Comparison of ENCODE assay signal across 1 cellular context in the genomic region with DNA sequence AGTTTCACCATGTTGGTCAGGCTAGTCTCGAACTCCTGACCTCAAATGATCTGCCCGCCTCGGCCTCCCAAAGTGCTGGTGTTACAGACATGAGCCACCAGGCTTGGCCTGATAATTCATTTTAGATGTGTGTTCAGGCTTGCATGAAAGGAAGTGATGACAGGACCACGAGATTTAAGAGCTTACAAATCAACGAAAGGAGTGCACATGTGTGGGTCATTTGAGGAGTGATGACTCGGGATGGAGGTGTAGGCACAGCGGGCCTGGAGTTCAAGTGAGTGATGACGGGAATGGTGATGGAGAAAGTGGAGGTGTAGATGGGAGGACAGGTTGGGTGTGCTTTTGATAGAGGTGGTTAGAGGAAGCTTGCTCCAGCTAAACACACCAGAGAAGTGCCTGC.
A peak's percentile ranks its signal among the peaks of the same experiment; 100 is the strongest.
TF ChIP-seq lines count a peak whose summit lies in the region.

No MANE protein-coding gene starts in this region.

TF ChIP-seq in K562, 482 proteins besides CTCF, POLR2A, EP300 and RAD21 (continued from another document):
- TF ChIP-seq, protein P1, sequence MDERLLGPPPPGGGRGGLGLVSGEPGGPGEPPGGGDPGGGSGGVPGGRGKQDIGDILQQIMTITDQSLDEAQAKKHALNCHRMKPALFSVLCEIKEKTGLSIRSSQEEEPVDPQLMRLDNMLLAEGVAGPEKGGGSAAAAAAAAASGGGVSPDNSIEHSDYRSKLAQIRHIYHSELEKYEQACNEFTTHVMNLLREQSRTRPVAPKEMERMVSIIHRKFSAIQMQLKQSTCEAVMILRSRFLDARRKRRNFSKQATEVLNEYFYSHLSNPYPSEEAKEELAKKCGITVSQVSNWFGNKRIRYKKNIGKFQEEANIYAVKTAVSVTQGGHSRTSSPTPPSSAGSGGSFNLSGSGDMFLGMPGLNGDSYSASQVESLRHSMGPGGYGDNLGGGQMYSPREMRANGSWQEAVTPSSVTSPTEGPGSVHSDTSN (CRISPR knock-in tag; IDR thresholded peaks at IDR 0.05; ENCODE audit: low read depth): no peak
- TF ChIP-seq, protein P1 (tag; conservative IDR thresholded peaks at IDR 0.05; ENCODE audit: low read depth): peak; percentile 93
- TF ChIP-seq ZNF589 (CRISPR knock-in tag; IDR thresholded peaks at IDR 0.05; ENCODE audit: low read depth) (no peak), CTBP1 (IDR thresholded peaks at IDR 0.05; ENCODE audit: borderline replicate concordance) (peak; percentile 60), PHB (CRISPR knock-in tag; IDR thresholded peaks at IDR 0.05) (no peak), GATA2 (CRISPR knock-in tag; IDR thresholded peaks at IDR 0.05) (no peak), ZNF124 (CRISPR knock-in tag; IDR thresholded peaks at IDR 0.05) (no peak), CBFB (CRISPR knock-in tag; IDR thresholded peaks at IDR 0.05) (no peak), SMAD2 (IDR thresholded peaks at IDR 0.05; ENCODE audit: low read depth, low read length) (no peak), MGA (IDR thresholded peaks at IDR 0.05) (peak; percentile 75), SRSF3 (IDR thresholded peaks at IDR 0.05; ENCODE audit: insufficient read depth, low read length) (no peak), CBFA2T3 (IDR thresholded peaks at IDR 0.05) (peak; percentile 39), MITF (IDR thresholded peaks at IDR 0.05) (no peak), NR2C2 (CRISPR knock-in tag; IDR thresholded peaks at IDR 0.05) (no peak), NR2C2 (tag; IDR thresholded peaks at IDR 0.05) (no peak), TAF9B (IDR thresholded peaks at IDR 0.05; ENCODE audit: partially characterized antibody) (no peak), LCOR (CRISPR knock-in tag; IDR thresholded peaks at IDR 0.05) (no peak), ETV5 (CRISPR knock-in tag; IDR thresholded peaks at IDR 0.05; ENCODE audit: low read depth) (no peak), SIN3B (IDR thresholded peaks at IDR 0.05; ENCODE audit: low read depth) (no peak), PKNOX1 (IDR thresholded peaks at IDR 0.05) (0 out of 2 replicates have a peak, but pooled peaks have one; percentile 13), KDM2B (CRISPR knock-in tag; IDR thresholded peaks at IDR 0.05) (no peak), CBX1 (IDR thresholded peaks at IDR 0.05; ENCODE audit: low read depth) (no peak), SUPT5H (IDR thresholded peaks at IDR 0.05) (peak; percentile 54), TAL1 (IDR thresholded peaks at IDR 0.05) (peak; percentile 19; the same call in 1 of the 2 replicates), MLLT1 (IDR thresholded peaks at IDR 0.05) (peak; percentile 38 to 43; a peak in 2 of 4 replicates), DPF2 (IDR thresholded peaks at IDR 0.05) (peak; percentile 19; the same call in 1 of the 2 replicates), ZNF77 (CRISPR knock-in tag; IDR thresholded peaks at IDR 0.05) (no peak), TRIM28 (IDR thresholded peaks at IDR 0.05) (no peak), ZEB2 (IDR thresholded peaks at IDR 0.05) (peak; percentile 39; the same call in 1 of the 2 replicates), U2AF1 (optimal IDR thresholded peaks at IDR 0.05; ENCODE audit: low read depth, low read length) (no peak), EP400 (IDR thresholded peaks at IDR 0.05) (peak; percentile 29; the same call in 1 of the 2 replicates)
- TF ChIP-seq, protein P2, sequence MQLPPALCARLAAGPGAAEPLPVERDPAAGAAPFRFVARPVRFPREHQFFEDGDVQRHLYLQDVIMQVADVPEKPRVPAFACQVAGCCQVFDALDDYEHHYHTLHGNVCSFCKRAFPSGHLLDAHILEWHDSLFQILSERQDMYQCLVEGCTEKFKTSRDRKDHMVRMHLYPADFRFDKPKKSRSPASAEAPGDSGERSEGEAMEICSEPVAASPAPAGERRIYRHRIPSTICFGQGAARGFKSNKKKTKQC (CRISPR knock-in tag; IDR thresholded peaks at IDR 0.05): no peak
- TF ChIP-seq, protein P3, sequence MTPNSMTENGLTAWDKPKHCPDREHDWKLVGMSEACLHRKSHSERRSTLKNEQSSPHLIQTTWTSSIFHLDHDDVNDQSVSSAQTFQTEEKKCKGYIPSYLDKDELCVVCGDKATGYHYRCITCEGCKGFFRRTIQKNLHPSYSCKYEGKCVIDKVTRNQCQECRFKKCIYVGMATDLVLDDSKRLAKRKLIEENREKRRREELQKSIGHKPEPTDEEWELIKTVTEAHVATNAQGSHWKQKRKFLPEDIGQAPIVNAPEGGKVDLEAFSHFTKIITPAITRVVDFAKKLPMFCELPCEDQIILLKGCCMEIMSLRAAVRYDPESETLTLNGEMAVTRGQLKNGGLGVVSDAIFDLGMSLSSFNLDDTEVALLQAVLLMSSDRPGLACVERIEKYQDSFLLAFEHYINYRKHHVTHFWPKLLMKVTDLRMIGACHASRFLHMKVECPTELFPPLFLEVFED (CRISPR knock-in tag; conservative IDR thresholded peaks at IDR 0.05): 0 out of 2 replicates have a peak, but pooled peaks have one; percentile 10
- TF ChIP-seq, protein P4, sequence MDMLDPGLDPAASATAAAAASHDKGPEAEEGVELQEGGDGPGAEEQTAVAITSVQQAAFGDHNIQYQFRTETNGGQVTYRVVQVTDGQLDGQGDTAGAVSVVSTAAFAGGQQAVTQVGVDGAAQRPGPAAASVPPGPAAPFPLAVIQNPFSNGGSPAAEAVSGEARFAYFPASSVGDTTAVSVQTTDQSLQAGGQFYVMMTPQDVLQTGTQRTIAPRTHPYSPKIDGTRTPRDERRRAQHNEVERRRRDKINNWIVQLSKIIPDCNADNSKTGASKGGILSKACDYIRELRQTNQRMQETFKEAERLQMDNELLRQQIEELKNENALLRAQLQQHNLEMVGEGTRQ (CRISPR knock-in tag; IDR thresholded peaks at IDR 0.05): no peak
- TF ChIP-seq, protein P5, sequence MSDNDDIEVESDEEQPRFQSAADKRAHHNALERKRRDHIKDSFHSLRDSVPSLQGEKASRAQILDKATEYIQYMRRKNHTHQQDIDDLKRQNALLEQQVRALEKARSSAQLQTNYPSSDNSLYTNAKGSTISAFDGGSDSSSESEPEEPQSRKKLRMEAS (CRISPR knock-in tag; IDR thresholded peaks at IDR 0.05): 0 out of 2 replicates have a peak, but pooled peaks have one; percentile 9
TF ChIP-seq in K562: peak in this region for 24.
